In the genomic region with DNA sequence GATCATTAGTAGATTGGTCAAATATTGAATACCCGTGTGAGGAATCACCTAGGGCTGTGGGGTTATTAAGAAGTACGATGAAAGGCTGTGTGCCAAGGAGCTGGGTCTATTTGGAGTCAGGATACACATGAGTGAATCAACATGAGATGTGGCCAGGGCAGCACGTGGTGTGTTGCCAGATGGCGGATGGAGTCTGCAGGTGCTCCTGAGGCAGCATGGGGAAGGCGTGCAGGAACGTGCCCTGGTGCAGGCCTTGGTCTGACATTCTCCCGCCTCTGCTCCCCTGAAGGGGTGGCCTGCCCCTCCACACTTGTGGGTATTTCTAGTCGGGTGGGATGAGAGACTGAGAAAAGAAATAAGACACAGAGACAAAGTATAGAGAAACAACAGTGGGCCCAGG, we compare ENCODE assay signal across 1 cellular context.
TF ChIP-seq lines count a peak whose summit lies in the region.

No MANE protein-coding gene starts in this region.

TF ChIP-seq in H1, 55 proteins besides CTCF, POLR2A, EP300 and RAD21:
- TF ChIP-seq FOSL1 (IDR thresholded peaks at IDR 0.05; ENCODE audit: insufficient read depth, low read depth, low read length): no peak
- TF ChIP-seq RFX5 (IDR thresholded peaks at IDR 0.05; ENCODE audit: borderline replicate concordance, low read depth, low read length): no peak
- no peak for TF ChIP-seq SP2 (IDR thresholded peaks at IDR 0.05; ENCODE audit: low read length)
- no peak for TF ChIP-seq NRF1 (IDR thresholded peaks at IDR 0.05; ENCODE audit: low read depth, low read length)
- no peak for TF ChIP-seq EZH2 (IDR thresholded peaks at IDR 0.05; ENCODE audit: low read depth, low read length, severe bottlenecking)
- TF ChIP-seq ZNF274 (IDR thresholded peaks at IDR 0.05; ENCODE audit: borderline replicate concordance, extremely low read depth, low read length): no peak
- no peak for TF ChIP-seq CBX8 (IDR thresholded peaks at IDR 0.05; ENCODE audit: borderline replicate concordance, low read depth, low read length)
- no peak for TF ChIP-seq CREB1 (IDR thresholded peaks at IDR 0.05)
- TF ChIP-seq POU5F1 (IDR thresholded peaks at IDR 0.05; ENCODE audit: low read depth, low read length): no peak
TF ChIP-seq in H1: peak in this region for 0.
